ENCODE assay signal across 6 cellular contexts in the genomic region with DNA sequence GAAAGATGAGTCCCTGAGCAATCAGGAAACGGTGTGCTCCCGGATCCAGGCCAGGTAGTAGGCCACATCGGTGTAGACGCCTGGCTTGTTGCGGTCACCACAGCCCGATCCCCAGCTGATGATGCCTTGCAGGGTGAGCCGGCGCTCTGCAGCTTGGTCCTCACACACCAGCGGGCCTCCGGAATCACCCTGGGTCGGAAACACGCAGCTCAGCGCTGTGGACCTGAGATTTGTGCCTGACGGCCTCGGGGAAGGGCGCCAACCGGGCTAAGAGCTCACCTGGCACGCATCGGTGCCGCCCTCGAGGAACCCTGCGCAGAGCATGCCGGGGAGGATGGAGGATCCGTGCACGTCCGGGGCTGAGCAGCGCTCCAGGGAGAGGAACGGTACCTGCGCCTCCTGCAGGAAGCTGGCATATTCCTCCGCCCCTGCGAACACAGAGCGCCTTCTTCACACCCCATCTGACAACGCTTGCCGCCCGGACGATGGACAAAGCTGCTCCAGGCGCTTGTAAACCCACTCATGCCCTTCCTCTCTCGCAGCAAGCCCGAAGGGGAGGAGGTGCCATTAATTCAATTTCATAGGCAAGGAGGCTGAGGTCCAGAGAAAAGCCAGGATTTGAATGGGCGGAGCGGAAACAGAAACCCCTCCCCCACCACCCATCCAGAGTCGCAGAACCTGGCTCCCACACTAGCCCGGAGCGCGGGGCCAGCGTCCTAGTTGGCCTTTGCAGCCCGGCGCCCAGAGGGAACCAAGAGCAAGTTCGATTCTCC. TPM values are rescaled to one million over a fixed set of nuclear protein-coding genes. Genes with fewer than 3 reads are reported as not detected.
DNase-seq lines count a peak whose midpoint lies in the region; ATAC-seq and TF ChIP-seq lines count a peak whose summit lies in the region.

No MANE protein-coding gene starts in this region.

- H3K36me3 ChIP-seq in thoracic aorta, result no peaks in the 10 kb centered on the region

- H3K27me3 ChIP-seq in thoracic aorta (replicated peaks; ENCODE audit: insufficient read depth), result peaks cover 32% of the 10 kb centered on the region

- peak overlapping the region; percentile 81 for H3K4me3 ChIP-seq in thoracic aorta

- H3K9me3 ChIP-seq in thoracic aorta, result no peaks in the 10 kb centered on the region

- H3K4me1 ChIP-seq in thoracic aorta (ENCODE audit: control insufficient read depth in 1 of 2, low read depth in 2 of 2), result peaks cover 17 to 38% of the 10 kb centered on the region in 2 donors

- peak; percentile 70 for DNase-seq in EH (ENCODE audit: low read depth)
- peak; percentile 89 for DNase-seq in NCI-H2196 (lab: John Stamatoyannopoulos, UW; ENCODE audit: unreplicated experiment)
- DNase-seq in activated T-helper 1 cell treated with anti-CD3 and anti-CD28 coated beads, Interleukin-2, amount 50 U/mL, for 16 hours (ENCODE audit: low read depth in 1 of 2, low spot score in 1 of 2), result peak; percentile 48 to 57
- DNase-seq in iris pigment epithelial cell (ENCODE audit: low read depth), result peak; percentile 63
- DNase-seq in thoracic aorta (ENCODE audit: low spot score), result no peak

- ATAC-seq in thoracic aorta (ENCODE audit: insufficient number of reproducible peaks, low FRiP score, low read depth) (no peak), GM21529 (IDR thresholded peaks at IDR 0.05; ENCODE audit: unreplicated experiment) (no peak)

- no peak overlapping the region for H3K27ac ChIP-seq in thoracic aorta

- TF ChIP-seq CTCF in thoracic aorta (IDR thresholded peaks at IDR 0.05), result peak; percentile 16

RNA-seq across cellular contexts. Expression of a gene that starts 2.0 kb away (rescaled TPM):
- not detected for total RNA-seq in thoracic aorta

RNA-seq across cellular contexts. Expression of a gene that starts 6.9 kb away (rescaled TPM):
- total RNA-seq in thoracic aorta, result not detected

RNA-seq across cellular contexts. Expression of a gene that starts 18.2 kb away (rescaled TPM):
- total RNA-seq in thoracic aorta, result not detected

RNA-seq across cellular contexts. Expression of a gene that starts 24.0 kb away (rescaled TPM):
- total RNA-seq in thoracic aorta, result 10 to 100 TPM; 27.3 to 33.3 TPM

RNA-seq across cellular contexts. Expression of a gene that starts 44.2 kb away (rescaled TPM):
- total RNA-seq in thoracic aorta, result 10 to 100 TPM in 1 of 2 donors, 1 to 10 TPM in 1; 4.1 to 11.0 TPM
